In the genomic region with DNA sequence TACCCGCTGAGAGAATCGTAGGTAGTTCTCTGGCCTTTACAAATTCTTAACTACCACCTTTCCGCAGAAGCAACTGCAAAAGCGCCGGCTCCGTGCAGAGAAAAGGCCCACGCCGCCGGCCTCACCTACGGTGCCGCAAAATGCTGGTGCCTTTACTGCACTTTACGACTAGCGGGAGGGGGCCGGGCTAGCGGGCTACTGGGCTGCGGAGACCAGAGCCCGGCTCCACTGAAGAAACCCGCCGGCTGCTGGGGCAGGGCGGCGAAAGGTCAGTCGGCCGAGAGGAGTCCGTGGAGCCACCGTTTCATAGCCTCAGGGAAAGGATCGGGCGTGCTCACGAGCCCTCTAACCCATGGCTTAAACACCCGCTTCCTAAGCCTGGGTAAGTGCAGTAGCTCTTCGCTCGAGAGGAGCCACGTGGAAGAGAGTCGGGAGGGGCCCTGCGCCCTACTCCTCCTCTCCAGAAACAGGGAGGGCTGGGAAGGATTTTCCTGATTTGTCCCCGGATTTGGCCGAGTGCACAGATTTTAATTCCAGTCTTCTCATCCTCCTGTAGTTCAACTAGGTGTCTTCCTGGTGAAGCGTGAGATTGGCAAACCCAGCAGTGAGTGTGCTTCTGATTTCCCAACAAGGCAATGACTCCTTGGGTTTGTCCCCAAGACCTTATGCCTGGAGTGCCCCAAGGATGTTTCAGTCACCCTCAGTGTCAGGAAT, we compare ENCODE assay signal across 7 cellular contexts.
DNase-seq lines count a peak whose midpoint lies in the region; ATAC-seq lines count a peak whose summit lies in the region.

Gene DPH5 (minus strand): TSS at position 105 of the 714 bp plus-strand sequence. CDS start 341 bp downstream, outside the sequence.

- ATAC-seq in GM18499 (IDR thresholded peaks at IDR 0.05; ENCODE audit: insufficient read depth, unreplicated experiment) = peak; percentile 47
- peak; percentile 82 for ATAC-seq in HG02885 (IDR thresholded peaks at IDR 0.05; ENCODE audit: poor library complexity, unreplicated experiment)

- DNase-seq in NCI-H1930 (lab: John Stamatoyannopoulos, UW) (peak; percentile 49 to 78), T-helper 9 cell (peak; percentile 78), astrocyte of the hippocampus (ENCODE audit: low read depth, low spot score) (peak; percentile 95), hippocampal formation (lab: John Stamatoyannopoulos, UW) (peak; percentile 84 to 85), retina (peak; percentile 97)

Comparison
In these comparisons a context has a peak if more than half of its experiments do, and no peak if none do; other contexts are left out.
1. Peak in every context shown above with its lines: DNase-seq and ATAC-seq.